Comparison of ENCODE assay signal across 1 cellular context in the genomic region with DNA sequence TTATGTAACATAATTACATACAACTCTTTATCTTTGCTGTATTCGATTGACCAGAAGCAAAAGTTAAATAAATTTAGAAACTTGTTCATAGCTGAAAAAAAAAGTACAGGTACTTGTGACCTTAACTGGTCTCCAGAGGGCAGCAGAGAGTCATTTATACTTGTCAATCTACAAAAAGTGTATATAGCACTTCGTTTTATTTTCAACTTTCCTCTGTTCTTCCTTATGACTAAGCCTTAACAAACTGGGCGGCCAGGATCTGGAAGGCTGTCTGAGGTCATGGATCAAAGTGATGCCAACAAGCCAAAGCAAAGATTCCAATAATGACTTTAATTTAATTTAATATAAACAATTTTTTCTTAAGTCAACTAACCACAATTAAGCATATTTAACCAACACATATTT.
TF ChIP-seq lines count a peak whose summit lies in the region.

No MANE protein-coding gene starts in this region.

TF ChIP-seq in SK-N-SH, 30 proteins besides CTCF, POLR2A, EP300 and RAD21 (continued from another document):
- TF ChIP-seq, protein P1, sequence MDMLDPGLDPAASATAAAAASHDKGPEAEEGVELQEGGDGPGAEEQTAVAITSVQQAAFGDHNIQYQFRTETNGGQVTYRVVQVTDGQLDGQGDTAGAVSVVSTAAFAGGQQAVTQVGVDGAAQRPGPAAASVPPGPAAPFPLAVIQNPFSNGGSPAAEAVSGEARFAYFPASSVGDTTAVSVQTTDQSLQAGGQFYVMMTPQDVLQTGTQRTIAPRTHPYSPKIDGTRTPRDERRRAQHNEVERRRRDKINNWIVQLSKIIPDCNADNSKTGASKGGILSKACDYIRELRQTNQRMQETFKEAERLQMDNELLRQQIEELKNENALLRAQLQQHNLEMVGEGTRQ (IDR thresholded peaks at IDR 0.05; ENCODE audit: borderline replicate concordance, low read depth, low read length) = no peak
- no peak for TF ChIP-seq TEAD4 (IDR thresholded peaks at IDR 0.05; ENCODE audit: borderline replicate concordance, insufficient read depth)
- TF ChIP-seq, protein P2, sequence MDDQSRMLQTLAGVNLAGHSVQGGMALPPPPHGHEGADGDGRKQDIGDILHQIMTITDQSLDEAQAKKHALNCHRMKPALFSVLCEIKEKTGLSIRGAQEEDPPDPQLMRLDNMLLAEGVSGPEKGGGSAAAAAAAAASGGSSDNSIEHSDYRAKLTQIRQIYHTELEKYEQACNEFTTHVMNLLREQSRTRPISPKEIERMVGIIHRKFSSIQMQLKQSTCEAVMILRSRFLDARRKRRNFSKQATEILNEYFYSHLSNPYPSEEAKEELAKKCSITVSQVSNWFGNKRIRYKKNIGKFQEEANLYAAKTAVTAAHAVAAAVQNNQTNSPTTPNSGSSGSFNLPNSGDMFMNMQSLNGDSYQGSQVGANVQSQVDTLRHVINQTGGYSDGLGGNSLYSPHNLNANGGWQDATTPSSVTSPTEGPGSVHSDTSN (IDR thresholded peaks at IDR 0.05) = peak; percentile 39; the same call in 1 of the 2 replicates
- peak; percentile 46; the same call in 1 of the 2 replicates for TF ChIP-seq TCF12 (IDR thresholded peaks at IDR 0.05)
- TF ChIP-seq NRF1 (IDR thresholded peaks at IDR 0.05; ENCODE audit: low read depth, low read length) = no peak
- TF ChIP-seq ELF1 (IDR thresholded peaks at IDR 0.05) = no peak
- TF ChIP-seq POLR2AphosphoS5 (IDR thresholded peaks at IDR 0.05; ENCODE audit: low read depth, low read length) = no peak
- TF ChIP-seq MEF2A (IDR thresholded peaks at IDR 0.05; ENCODE audit: borderline replicate concordance, low read depth) = no peak
- TF ChIP-seq FOSL2 (IDR thresholded peaks at IDR 0.05; ENCODE audit: borderline replicate concordance, low read depth) = peak; percentile 41; the same call in 1 of the 2 replicates
- TF ChIP-seq SIN3A (IDR thresholded peaks at IDR 0.05; ENCODE audit: borderline replicate concordance, low read depth, low read length) = no peak
- no peak for TF ChIP-seq IRF3 (IDR thresholded peaks at IDR 0.05; ENCODE audit: low read depth, low read length)
- TF ChIP-seq, protein P3, sequence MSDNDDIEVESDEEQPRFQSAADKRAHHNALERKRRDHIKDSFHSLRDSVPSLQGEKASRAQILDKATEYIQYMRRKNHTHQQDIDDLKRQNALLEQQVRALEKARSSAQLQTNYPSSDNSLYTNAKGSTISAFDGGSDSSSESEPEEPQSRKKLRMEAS (IDR thresholded peaks at IDR 0.05; ENCODE audit: low read depth) = peak; percentile 20; the same call in 1 of the 2 replicates
- TF ChIP-seq TAF1 (IDR thresholded peaks at IDR 0.05; ENCODE audit: borderline replicate concordance, low read depth, low read length) = no peak
- 0 out of 2 replicates have a peak, but pooled peaks have one; percentile 51 for TF ChIP-seq NFIC (IDR thresholded peaks at IDR 0.05; ENCODE audit: borderline replicate concordance)
- no peak for TF ChIP-seq GABPA (IDR thresholded peaks at IDR 0.05; ENCODE audit: low read depth)
- 0 out of 2 replicates have a peak, but pooled peaks have one; percentile 35 for TF ChIP-seq RXRA (IDR thresholded peaks at IDR 0.05; ENCODE audit: borderline replicate concordance, low read depth)
- no peak for TF ChIP-seq USF1 (IDR thresholded peaks at IDR 0.05; ENCODE audit: borderline replicate concordance, low read depth)
- TF ChIP-seq CHD2 (IDR thresholded peaks at IDR 0.05; ENCODE audit: low read length, partially characterized antibody) = no peak
TF ChIP-seq in SK-N-SH: peak in this region for 8.
